ENCODE assay signal across 1 cellular context in the genomic region with DNA sequence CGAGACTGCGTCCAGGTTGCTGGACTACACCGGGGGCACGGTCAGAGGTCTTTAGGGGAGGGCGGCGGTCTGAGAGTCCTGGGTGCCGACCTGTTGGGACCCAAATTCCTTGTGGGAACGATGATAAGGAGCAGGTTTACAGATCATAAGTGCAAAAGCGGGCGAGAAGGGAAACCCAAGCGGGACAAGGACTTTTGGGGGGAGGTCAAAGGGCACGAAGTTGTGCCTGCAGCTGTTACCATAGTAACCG.
TF ChIP-seq lines count a peak whose summit lies in the region.

No MANE protein-coding gene starts in this region.

TF ChIP-seq in HepG2, 621 proteins besides CTCF, POLR2A, EP300 and RAD21 (continued from another document):
- TF ChIP-seq TFAP4 (IDR thresholded peaks at IDR 0.05; ENCODE audit: borderline replicate concordance, low read depth) (0 out of 2 replicates have a peak, but pooled peaks have one; percentile 3), ZNF282 (IDR thresholded peaks at IDR 0.05; ENCODE audit: partially characterized antibody) (no peak), PRMT3 (CRISPR knock-in tag; IDR thresholded peaks at IDR 0.05; ENCODE audit: borderline replicate concordance, low read depth) (no peak), ZNF616 (CRISPR knock-in tag; IDR thresholded peaks at IDR 0.05; ENCODE audit: low read depth) (no peak), NCOR1 (IDR thresholded peaks at IDR 0.05; ENCODE audit: borderline replicate concordance, low read length) (peak; percentile 81), NR2F1 (CRISPR knock-in tag; IDR thresholded peaks at IDR 0.05) (peak in 1 of 2 experiments; percentile 98), SSRP1 (CRISPR knock-in tag; IDR thresholded peaks at IDR 0.05) (peak; percentile 44; the same call in 1 of the 2 replicates), POGZ (CRISPR knock-in tag; IDR thresholded peaks at IDR 0.05) (0 out of 2 replicates have a peak, but pooled peaks have one; percentile 10), CHD4 (IDR thresholded peaks at IDR 0.05; ENCODE audit: borderline replicate concordance, low read length) (0 out of 2 replicates have a peak, but pooled peaks have one; percentile 58), RARG (CRISPR knock-in tag; IDR thresholded peaks at IDR 0.05; ENCODE audit: low read depth) (peak; percentile 26; the same call in 1 of the 2 replicates), ZNF780A (CRISPR knock-in tag; IDR thresholded peaks at IDR 0.05) (0 out of 2 replicates have a peak, but pooled peaks have one; percentile 7), NFIC (IDR thresholded peaks at IDR 0.05; ENCODE audit: low read length) (0 out of 2 replicates have a peak, but pooled peaks have one; percentile 16), DNMT1 (CRISPR knock-in tag; IDR thresholded peaks at IDR 0.05) (no peak), ATF7 (IDR thresholded peaks at IDR 0.05) (no peak), ATF7 (CRISPR knock-in tag; IDR thresholded peaks at IDR 0.05) (no peak), HNRNPH1 (optimal IDR thresholded peaks at IDR 0.05; ENCODE audit: low read depth, low read length) (no peak), NR2F2 (IDR thresholded peaks at IDR 0.05; ENCODE audit: borderline replicate concordance, low read depth) (peak; percentile 85), CC2D1A (CRISPR knock-in tag; IDR thresholded peaks at IDR 0.05) (0 out of 2 replicates have a peak, but pooled peaks have one; percentile 61), TFDP1 (CRISPR knock-in tag; IDR thresholded peaks at IDR 0.05; ENCODE audit: borderline replicate concordance) (no peak), ZNF713 (CRISPR knock-in tag; IDR thresholded peaks at IDR 0.05) (no peak), ELF3 (CRISPR knock-in tag; IDR thresholded peaks at IDR 0.05) (no peak), SMYD3 (CRISPR knock-in tag; IDR thresholded peaks at IDR 0.05) (no peak), PAX8 (CRISPR knock-in tag; IDR thresholded peaks at IDR 0.05; ENCODE audit: borderline replicate concordance) (no peak), JUN (CRISPR knock-in tag; IDR thresholded peaks at IDR 0.05) (no peak), ZFP41 (CRISPR knock-in tag; IDR thresholded peaks at IDR 0.05; ENCODE audit: borderline replicate concordance) (no peak), NFATC3 (CRISPR knock-in tag; IDR thresholded peaks at IDR 0.05) (no peak), ZFP36L1 (CRISPR knock-in tag; IDR thresholded peaks at IDR 0.05) (peak; percentile 37; the same call in 1 of the 2 replicates), ZNF124 (CRISPR knock-in tag; IDR thresholded peaks at IDR 0.05) (peak; percentile 4; the same call in 1 of the 2 replicates), ZNF83 (CRISPR knock-in tag; IDR thresholded peaks at IDR 0.05; ENCODE audit: borderline replicate concordance) (peak; percentile 18; the same call in 1 of the 2 replicates), ZSCAN22 (CRISPR knock-in tag; IDR thresholded peaks at IDR 0.05) (no peak), NKX3-1 (CRISPR knock-in tag; IDR thresholded peaks at IDR 0.05) (no peak), TBP (CRISPR knock-in tag; IDR thresholded peaks at IDR 0.05) (no peak)
- TF ChIP-seq, protein P1, sequence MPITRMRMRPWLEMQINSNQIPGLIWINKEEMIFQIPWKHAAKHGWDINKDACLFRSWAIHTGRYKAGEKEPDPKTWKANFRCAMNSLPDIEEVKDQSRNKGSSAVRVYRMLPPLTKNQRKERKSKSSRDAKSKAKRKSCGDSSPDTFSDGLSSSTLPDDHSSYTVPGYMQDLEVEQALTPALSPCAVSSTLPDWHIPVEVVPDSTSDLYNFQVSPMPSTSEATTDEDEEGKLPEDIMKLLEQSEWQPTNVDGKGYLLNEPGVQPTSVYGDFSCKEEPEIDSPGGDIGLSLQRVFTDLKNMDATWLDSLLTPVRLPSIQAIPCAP (CRISPR knock-in tag; IDR thresholded peaks at IDR 0.05; ENCODE audit: low read depth), result no peak
- TF ChIP-seq, protein P2, sequence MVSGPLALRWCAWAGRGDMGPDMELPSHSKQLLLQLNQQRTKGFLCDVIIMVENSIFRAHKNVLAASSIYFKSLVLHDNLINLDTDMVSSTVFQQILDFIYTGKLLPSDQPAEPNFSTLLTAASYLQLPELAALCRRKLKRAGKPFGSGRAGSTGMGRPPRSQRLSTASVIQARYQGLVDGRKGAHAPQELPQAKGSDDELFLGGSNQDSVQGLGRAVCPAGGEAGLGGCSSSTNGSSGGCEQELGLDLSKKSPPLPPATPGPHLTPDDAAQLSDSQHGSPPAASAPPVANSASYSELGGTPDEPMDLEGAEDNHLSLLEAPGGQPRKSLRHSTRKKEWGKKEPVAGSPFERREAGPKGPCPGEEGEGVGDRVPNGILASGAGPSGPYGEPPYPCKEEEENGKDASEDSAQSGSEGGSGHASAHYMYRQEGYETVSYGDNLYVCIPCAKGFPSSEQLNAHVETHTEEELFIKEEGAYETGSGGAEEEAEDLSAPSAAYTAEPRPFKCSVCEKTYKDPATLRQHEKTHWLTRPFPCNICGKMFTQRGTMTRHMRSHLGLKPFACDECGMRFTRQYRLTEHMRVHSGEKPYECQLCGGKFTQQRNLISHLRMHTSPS (CRISPR knock-in tag; IDR thresholded peaks at IDR 0.05; ENCODE audit: low read depth), result peak; percentile 1; the same call in 1 of the 2 replicates
- TF ChIP-seq, protein P3, sequence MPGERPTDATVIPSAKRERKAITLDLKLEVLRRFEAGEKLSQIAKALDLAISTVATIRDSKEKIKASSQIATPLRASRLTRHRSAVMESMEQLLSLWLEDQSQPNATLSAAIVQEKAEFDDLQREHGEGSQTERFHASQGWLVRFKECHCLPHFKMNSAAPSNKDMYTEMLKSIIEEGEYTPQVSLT (CRISPR knock-in tag; IDR thresholded peaks at IDR 0.05; ENCODE audit: borderline replicate concordance, low read depth), result 0 out of 2 replicates have a peak, but pooled peaks have one; percentile 13
- TF ChIP-seq, protein P4, sequence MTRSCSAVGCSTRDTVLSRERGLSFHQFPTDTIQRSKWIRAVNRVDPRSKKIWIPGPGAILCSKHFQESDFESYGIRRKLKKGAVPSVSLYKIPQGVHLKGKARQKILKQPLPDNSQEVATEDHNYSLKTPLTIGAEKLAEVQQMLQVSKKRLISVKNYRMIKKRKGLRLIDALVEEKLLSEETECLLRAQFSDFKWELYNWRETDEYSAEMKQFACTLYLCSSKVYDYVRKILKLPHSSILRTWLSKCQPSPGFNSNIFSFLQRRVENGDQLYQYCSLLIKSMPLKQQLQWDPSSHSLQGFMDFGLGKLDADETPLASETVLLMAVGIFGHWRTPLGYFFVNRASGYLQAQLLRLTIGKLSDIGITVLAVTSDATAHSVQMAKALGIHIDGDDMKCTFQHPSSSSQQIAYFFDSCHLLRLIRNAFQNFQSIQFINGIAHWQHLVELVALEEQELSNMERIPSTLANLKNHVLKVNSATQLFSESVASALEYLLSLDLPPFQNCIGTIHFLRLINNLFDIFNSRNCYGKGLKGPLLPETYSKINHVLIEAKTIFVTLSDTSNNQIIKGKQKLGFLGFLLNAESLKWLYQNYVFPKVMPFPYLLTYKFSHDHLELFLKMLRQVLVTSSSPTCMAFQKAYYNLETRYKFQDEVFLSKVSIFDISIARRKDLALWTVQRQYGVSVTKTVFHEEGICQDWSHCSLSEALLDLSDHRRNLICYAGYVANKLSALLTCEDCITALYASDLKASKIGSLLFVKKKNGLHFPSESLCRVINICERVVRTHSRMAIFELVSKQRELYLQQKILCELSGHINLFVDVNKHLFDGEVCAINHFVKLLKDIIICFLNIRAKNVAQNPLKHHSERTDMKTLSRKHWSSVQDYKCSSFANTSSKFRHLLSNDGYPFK (CRISPR knock-in tag; IDR thresholded peaks at IDR 0.05; ENCODE audit: borderline replicate concordance), result no peak
- TF ChIP-seq, protein P5, sequence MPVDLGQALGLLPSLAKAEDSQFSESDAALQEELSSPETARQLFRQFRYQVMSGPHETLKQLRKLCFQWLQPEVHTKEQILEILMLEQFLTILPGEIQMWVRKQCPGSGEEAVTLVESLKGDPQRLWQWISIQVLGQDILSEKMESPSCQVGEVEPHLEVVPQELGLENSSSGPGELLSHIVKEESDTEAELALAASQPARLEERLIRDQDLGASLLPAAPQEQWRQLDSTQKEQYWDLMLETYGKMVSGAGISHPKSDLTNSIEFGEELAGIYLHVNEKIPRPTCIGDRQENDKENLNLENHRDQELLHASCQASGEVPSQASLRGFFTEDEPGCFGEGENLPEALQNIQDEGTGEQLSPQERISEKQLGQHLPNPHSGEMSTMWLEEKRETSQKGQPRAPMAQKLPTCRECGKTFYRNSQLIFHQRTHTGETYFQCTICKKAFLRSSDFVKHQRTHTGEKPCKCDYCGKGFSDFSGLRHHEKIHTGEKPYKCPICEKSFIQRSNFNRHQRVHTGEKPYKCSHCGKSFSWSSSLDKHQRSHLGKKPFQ (CRISPR knock-in tag; IDR thresholded peaks at IDR 0.05; ENCODE audit: insufficient replicate concordance), result no peak
- TF ChIP-seq, protein P6, sequence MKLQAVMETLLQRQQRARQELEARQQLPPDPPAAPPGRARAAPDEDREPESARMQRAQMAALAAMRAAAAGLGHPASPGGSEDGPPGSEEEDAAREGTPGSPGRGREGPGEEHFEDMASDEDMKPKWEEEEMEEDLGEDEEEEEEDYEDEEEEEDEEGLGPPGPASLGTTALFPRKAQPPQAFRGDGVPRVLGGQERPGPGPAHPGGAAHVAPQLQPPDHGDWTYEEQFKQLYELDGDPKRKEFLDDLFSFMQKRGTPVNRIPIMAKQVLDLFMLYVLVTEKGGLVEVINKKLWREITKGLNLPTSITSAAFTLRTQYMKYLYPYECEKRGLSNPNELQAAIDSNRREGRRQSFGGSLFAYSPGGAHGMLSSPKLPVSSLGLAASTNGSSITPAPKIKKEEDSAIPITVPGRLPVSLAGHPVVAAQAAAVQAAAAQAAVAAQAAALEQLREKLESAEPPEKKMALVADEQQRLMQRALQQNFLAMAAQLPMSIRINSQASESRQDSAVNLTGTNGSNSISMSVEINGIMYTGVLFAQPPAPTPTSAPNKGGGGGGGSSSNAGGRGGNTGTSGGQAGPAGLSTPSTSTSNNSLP (IDR thresholded peaks at IDR 0.05; ENCODE audit: low read depth, low read length), result 0 out of 2 replicates have a peak, but pooled peaks have one; percentile 2
- TF ChIP-seq, protein P7, sequence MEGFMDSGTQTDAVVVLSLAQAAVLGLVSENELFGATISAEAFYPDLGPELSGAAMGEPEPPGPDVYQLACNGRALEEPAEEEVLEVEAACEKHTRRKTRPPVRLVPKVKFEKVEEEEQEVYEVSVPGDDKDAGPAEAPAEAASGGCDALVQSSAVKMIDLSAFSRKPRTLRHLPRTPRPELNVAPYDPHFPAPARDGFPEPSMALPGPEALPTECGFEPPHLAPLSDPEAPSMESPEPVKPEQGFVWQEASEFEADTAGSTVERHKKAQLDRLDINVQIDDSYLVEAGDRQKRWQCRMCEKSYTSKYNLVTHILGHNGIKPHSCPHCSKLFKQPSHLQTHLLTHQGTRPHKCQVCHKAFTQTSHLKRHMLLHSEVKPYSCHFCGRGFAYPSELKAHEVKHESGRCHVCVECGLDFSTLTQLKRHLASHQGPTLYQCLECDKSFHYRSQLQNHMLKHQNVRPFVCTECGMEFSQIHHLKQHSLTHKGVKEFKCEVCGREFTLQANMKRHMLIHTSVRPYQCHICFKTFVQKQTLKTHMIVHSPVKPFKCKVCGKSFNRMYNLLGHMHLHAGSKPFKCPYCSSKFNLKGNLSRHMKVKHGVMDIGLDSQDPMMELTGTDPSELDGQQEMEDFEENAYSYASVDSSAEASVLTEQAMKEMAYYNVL (CRISPR knock-in tag; IDR thresholded peaks at IDR 0.05; ENCODE audit: borderline replicate concordance), result no peak; the same call in 1 of the 2 replicates
TF ChIP-seq in HepG2: peak in this region for 42.
